Comparison of ENCODE assay signal across 8 cellular contexts in genomic region chr11:13962562-13963168, GRCh38. TPM values are rescaled to one million over a fixed set of nuclear protein-coding genes. Genes with fewer than 3 reads are reported as not detected.
A peak's percentile ranks its signal among the peaks of the same experiment; 100 is the strongest.
DNase-seq lines count a peak whose midpoint lies in the region; ATAC-seq and TF ChIP-seq lines count a peak whose summit lies in the region.

TSS of gene SPON1 (plus strand) at chr11:13962723. CDS start at chr11:13962905, 182 bp downstream.

- H3K27me3 Mint-ChIP-seq in activated CD4-positive, alpha-beta T cell treated with anti-CD3 and anti-CD28 coated beads for 36 hours, result peaks cover 47% of the 10 kb centered on the region

- peak within 1 kb of the TSS; percentile 76 to 80 for H3K9ac ChIP-seq in duodenal mucosa (ENCODE audit: low read depth in 1 of 2, low read length in 2 of 2)

- H3K4me3 Mint-ChIP-seq in activated CD4-positive, alpha-beta T cell treated with anti-CD3 and anti-CD28 coated beads for 36 hours, result peak within 1 kb of the TSS; percentile 47

- H3K9me3 Mint-ChIP-seq in activated CD4-positive, alpha-beta T cell treated with anti-CD3 and anti-CD28 coated beads for 36 hours (ENCODE audit: low read depth), result no peaks in the 10 kb centered on the region

- ATAC-seq in activated CD4-positive, alpha-beta T cell treated with anti-CD3 and anti-CD28 coated beads for 36 hours, result peak; percentile 78
- peak; percentile 67 for ATAC-seq in stimulated activated naive CD8-positive, alpha-beta T cell treated with anti-CD3 and anti-CD28 coated beads, Interleukin-15, Interleukin-2, amounts not matched to agents 100 U/mL and 50 U/mL, for 24 hours
- no peak for ATAC-seq in GM19023 (IDR thresholded peaks at IDR 0.05; ENCODE audit: unreplicated experiment)

- H3K4me3 ChIP-seq in GM06990 (replicated peaks; ENCODE audit: low read depth, low read length) (no peak within 1 kb of the TSS), duodenal mucosa (ENCODE audit: low read depth in 1 of 2, low read length in 2 of 2) (peak within 1 kb of the TSS; percentile 74 to 80)

- H3K27ac ChIP-seq in duodenal mucosa (ENCODE audit: low read depth, low read length), result peak within 1 kb of the TSS; percentile 64

- peaks cover 21 to 24% of the 10 kb centered on the region in 2 donors for H3K4me1 ChIP-seq in duodenal mucosa (ENCODE audit: control insufficient read depth in 1 of 2, insufficient read depth in 2 of 2, low read length in 2 of 2)

- intact Hi-C loops in activated CD4-positive, alpha-beta T cell treated with anti-CD3 and anti-CD28 coated beads for 36 hours (cut with DNase I, micrococcal nuclease), result no loop called here

- H3K27ac Mint-ChIP-seq in activated CD4-positive, alpha-beta T cell treated with anti-CD3 and anti-CD28 coated beads for 36 hours, result no peak within 1 kb of the TSS

- DNase-seq in GM06990 (ENCODE audit: extremely low read depth, insufficient read length) (peak; percentile 17), mesenteric fat pad (ENCODE audit: low spot score) (peak; percentile 89), HPDE6-E6E7 (ENCODE audit: extremely low spot score) (no peak), H4 (ENCODE audit: low spot score) (no peak)
- peak; percentile 69 for DNase-seq in activated CD4-positive, alpha-beta T cell treated with anti-CD3 and anti-CD28 coated beads for 36 hours
- DNase-seq in stimulated activated naive CD8-positive, alpha-beta T cell treated with anti-CD3 and anti-CD28 coated beads, Interleukin-15, Interleukin-2, amounts not matched to agents 100 U/mL and 50 U/mL, for 24 hours, result peak; percentile 54

- no peaks in the 10 kb centered on the region for H3K36me3 Mint-ChIP-seq in activated CD4-positive, alpha-beta T cell treated with anti-CD3 and anti-CD28 coated beads for 36 hours (ENCODE audit: low read depth)

- POLR2A ChIA-PET in activated CD4-positive, alpha-beta T cell treated with anti-CD3 and anti-CD28 coated beads for 36 hours (lab: Charles Lee), result interaction anchor here (0.6 kb wide), 1 partner anchor 178 kb away, joined by 3 read pairs; no protein-coding TSS in a partner anchor

- CTCF ChIA-PET in activated CD4-positive, alpha-beta T cell treated with anti-CD3 and anti-CD28 coated beads for 36 hours (lab: Charles Lee), result interaction anchor here (0.6 to 3.9 kb wide), 9 partner anchors 8 to 942 kb away, joined by 3 to 34 read pairs (median 3); no protein-coding TSS in a partner anchor

- H3K27me3 ChIP-seq in GM06990 (replicated peaks; ENCODE audit: control insufficient read depth, insufficient read depth, low read length) (peaks cover 5% of the 10 kb centered on the region), duodenal mucosa (ENCODE audit: control insufficient read depth in 1 of 2, insufficient read depth in 2 of 2, low read length in 2 of 2) (peaks cover 12 to 15% of the 10 kb centered on the region in 2 donors)

- H3K4me1 Mint-ChIP-seq in activated CD4-positive, alpha-beta T cell treated with anti-CD3 and anti-CD28 coated beads for 36 hours, result peaks cover 12% of the 10 kb centered on the region

- TF ChIP-seq CTCF in GM06990 (IDR thresholded peaks at IDR 0.05; ENCODE audit: insufficient read depth, low read length, poor library complexity, severe bottlenecking), result no peak

- H3K9me3 ChIP-seq in duodenal mucosa (ENCODE audit: control insufficient read depth in 1 of 2, low read length in 2 of 2), result no peaks in the 10 kb centered on the region

- no peaks in the 10 kb centered on the region for H3K36me3 ChIP-seq in GM06990 (ENCODE audit: control insufficient read depth, insufficient read depth, low read length)
- H3K36me3 ChIP-seq in duodenal mucosa (ENCODE audit: control insufficient read depth in 1 of 2, insufficient read depth in 2 of 2, low read length in 2 of 2), result no peaks in the 10 kb centered on the region

RNA-seq across cellular contexts. Expression of gene SPON1, which starts in this region (rescaled TPM):
- under 1 TPM; 0.26 to 0.41 TPM for total RNA-seq in activated CD4-positive, alpha-beta T cell treated with anti-CD3 and anti-CD28 coated beads for 36 hours
- total RNA-seq in mesenteric fat pad, result 123 TPM
- total RNA-seq in H4 (2014; rRNA removed; shearing (Covaris generic)), result 0.14 TPM in 1 of 2 replicates, not detected in the other

Comparison
In these comparisons a context has a peak if more than half of its experiments do, and no peak if none do; other contexts are left out.
1. RNA of gene SPON1 (total RNA-seq): 123 TPM in mesenteric fat pad (single experiment); 0.26 to 0.41 TPM in activated CD4-positive, alpha-beta T cell treated with anti-CD3 and anti-CD28 coated beads for 36 hours and 0.14 TPM in H4; every median in the first group is over 10 times any median in the second.
2. Peak in DNase-seq and ATAC-seq in activated CD4-positive, alpha-beta T cell treated with anti-CD3 and anti-CD28 coated beads for 36 hours; RNA of the gene not detected or under 1 TPM.
3. DNase-seq: peak in GM06990 (single experiment), mesenteric fat pad (single experiment) and stimulated activated naive CD8-positive, alpha-beta T cell treated with anti-CD3 and anti-CD28 coated beads, Interleukin-15, Interleukin-2, amounts not matched to agents 100 U/mL and 50 U/mL, for 24 hours (single experiment); none in HPDE6-E6E7 (single experiment) and H4 (single experiment).